1 cellular context compared by ENCODE assay signal in the genomic region with DNA sequence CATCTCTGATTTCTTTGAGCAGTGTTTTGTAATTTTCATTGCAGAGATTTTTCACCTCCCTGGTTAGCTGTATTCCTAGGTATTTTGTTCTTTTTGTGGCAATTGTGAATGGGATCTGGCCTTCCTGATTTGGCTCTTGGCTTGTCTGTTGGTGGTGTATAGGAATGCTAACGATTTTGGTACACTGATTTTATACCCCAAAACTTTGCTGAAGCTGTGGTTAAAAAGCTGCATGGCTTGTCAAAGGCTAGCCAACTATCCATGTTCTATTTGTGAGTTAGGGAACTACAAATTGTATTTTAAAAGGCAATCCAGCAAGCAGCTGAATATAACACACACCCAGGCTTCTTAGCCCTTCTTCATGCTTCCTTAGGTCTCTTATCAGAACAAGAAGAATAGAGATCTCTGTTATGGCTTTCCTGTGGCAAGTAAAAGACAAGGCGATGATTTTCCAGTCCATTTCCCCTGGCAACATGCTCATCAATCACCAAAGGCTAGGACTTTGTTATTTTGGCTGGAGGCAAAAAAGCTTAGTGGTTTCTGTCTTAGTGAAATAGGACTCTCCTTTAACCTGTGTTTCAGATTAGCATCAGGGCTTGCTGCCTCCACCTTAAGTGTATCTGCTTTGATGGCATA.
TF ChIP-seq lines count a peak whose summit lies in the region.

No MANE protein-coding gene starts in this region.

TF ChIP-seq in IMR-90, 13 proteins besides CTCF, POLR2A, EP300 and RAD21 (continued from another document):
- TF ChIP-seq RCOR1 (IDR thresholded peaks at IDR 0.05; ENCODE audit: insufficient replicate concordance, low read length) (no peak), RFX5 (IDR thresholded peaks at IDR 0.05; ENCODE audit: low read depth, low read length) (no peak), MXI1 (IDR thresholded peaks at IDR 0.05; ENCODE audit: borderline replicate concordance, low read depth, low read length) (no peak), CEBPB (IDR thresholded peaks at IDR 0.05; ENCODE audit: low read depth, low read length) (no peak), CHD1 (IDR thresholded peaks at IDR 0.05; ENCODE audit: low read depth, low read length) (no peak)
- TF ChIP-seq, protein P1, sequence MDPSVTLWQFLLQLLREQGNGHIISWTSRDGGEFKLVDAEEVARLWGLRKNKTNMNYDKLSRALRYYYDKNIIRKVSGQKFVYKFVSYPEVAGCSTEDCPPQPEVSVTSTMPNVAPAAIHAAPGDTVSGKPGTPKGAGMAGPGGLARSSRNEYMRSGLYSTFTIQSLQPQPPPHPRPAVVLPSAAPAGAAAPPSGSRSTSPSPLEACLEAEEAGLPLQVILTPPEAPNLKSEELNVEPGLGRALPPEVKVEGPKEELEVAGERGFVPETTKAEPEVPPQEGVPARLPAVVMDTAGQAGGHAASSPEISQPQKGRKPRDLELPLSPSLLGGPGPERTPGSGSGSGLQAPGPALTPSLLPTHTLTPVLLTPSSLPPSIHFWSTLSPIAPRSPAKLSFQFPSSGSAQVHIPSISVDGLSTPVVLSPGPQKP (IDR thresholded peaks at IDR 0.05; ENCODE audit: borderline replicate concordance, low read depth, low read length) = no peak
- TF ChIP-seq, protein P2, sequence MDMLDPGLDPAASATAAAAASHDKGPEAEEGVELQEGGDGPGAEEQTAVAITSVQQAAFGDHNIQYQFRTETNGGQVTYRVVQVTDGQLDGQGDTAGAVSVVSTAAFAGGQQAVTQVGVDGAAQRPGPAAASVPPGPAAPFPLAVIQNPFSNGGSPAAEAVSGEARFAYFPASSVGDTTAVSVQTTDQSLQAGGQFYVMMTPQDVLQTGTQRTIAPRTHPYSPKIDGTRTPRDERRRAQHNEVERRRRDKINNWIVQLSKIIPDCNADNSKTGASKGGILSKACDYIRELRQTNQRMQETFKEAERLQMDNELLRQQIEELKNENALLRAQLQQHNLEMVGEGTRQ (IDR thresholded peaks at IDR 0.05; ENCODE audit: low read depth, low read length) = no peak
